5 cellular contexts compared by ENCODE assay signal in genomic region chr9:115014438-115014837, GRCh38.
"Had no signal": no experiment of that assay in that cellular context is flagged by ENCODE, and none has a peak within 500 bp of the region (broad histone marks: within the 10 kb centered on the region; RNA-seq: fewer than 3 reads in every experiment).

No MANE protein-coding gene starts in this region.

- H3K9me3 Mint-ChIP-seq: nephron progenitor cell had no signal

- H3K27ac Mint-ChIP-seq: nephron progenitor cell had no signal

- H3K4me1 ChIP-seq: gastrocnemius medialis, prostate gland had no signal

- H3K9me3 ChIP-seq: gastrocnemius medialis, heart left ventricle, prostate gland had no signal

- H3K4me3 Mint-ChIP-seq: nephron progenitor cell had no signal

- H3K27ac ChIP-seq: gastrocnemius medialis, heart left ventricle, prostate gland, skin epidermis had no signal

- H3K4me3 ChIP-seq: gastrocnemius medialis, heart left ventricle, prostate gland, skin epidermis had no signal

- H3K36me3 ChIP-seq: gastrocnemius medialis, heart left ventricle, prostate gland had no signal

- H3K27me3 ChIP-seq: gastrocnemius medialis had no signal
